In genomic region chr14:59333235-59333634, GRCh38 we compare ENCODE assay signal across 11 cellular contexts.
A peak's percentile ranks its signal among the peaks of the same experiment; 100 is the strongest.
DNase-seq lines count a peak whose midpoint lies in the region; ATAC-seq, FAIRE-seq and TF ChIP-seq lines count a peak whose summit lies in the region.
"Had no signal": no experiment of that assay in that cellular context is flagged by ENCODE, and none has a peak within 500 bp of the region (broad histone marks: within the 10 kb centered on the region; RNA-seq: fewer than 3 reads in every experiment).

No MANE protein-coding gene starts in this region.

- TF ChIP-seq POLR2A in A549 (IDR thresholded peaks at IDR 0.05; ENCODE audit: low read length) (no peak), prostate gland (IDR thresholded peaks at IDR 0.05) (no peak)

- FAIRE-seq in A549 (lab: Jason Lieb, UNC): no peak

- H3K4me1 Mint-ChIP-seq in T-cell: no peaks in the 10 kb centered on the region

- H3K27ac ChIP-seq in A549 (no peak overlapping the region), mammary epithelial cell (ENCODE audit: insufficient read depth, low read depth, low read length) (peak overlapping the region; percentile 57), prostate gland (peak overlapping the region; percentile 52 to 65)

- H3K36me3 ChIP-seq in mammary epithelial cell (ENCODE audit: insufficient read depth, low read length) (peaks cover 3% of the 10 kb centered on the region), prostate gland (no peaks in the 10 kb centered on the region)

- intact Hi-C loops in mammary epithelial cell (cut with micrococcal nuclease) (no loop called here), left cardiac atrium (cut with DNase I) (loop anchor here in 1 of 2 donors (10.0 kb wide), 1 partner anchor 92 kb away; no protein-coding TSS in a partner anchor), prostate gland (cut with DNase I) (loop anchor here (5.0 kb wide), 2 partner anchors 94 to 146 kb away; partner anchors contain the start of gene DAAM1)

- no peaks in the 10 kb centered on the region for H3K27me3 Mint-ChIP-seq in T-cell

- no peaks in the 10 kb centered on the region for H3K27me3 ChIP-seq in mammary epithelial cell (ENCODE audit: insufficient read depth, low read length)
- H3K27me3 ChIP-seq in prostate gland (replicated peaks; ENCODE audit: insufficient read depth): no peaks in the 10 kb centered on the region
- H3K27me3 ChIP-seq: tibial nerve had no signal

- no peak overlapping the region for H2AFZ ChIP-seq in mammary epithelial cell (ENCODE audit: low read depth, low read length)

- H3K27ac Mint-ChIP-seq in T-cell: no peak overlapping the region

- no peak overlapping the region for H3K9ac ChIP-seq in mammary epithelial cell (ENCODE audit: insufficient read depth, low read length)

- peak overlapping the region; percentile 35; the same call in 2 of the 3 replicates for H3K4me2 ChIP-seq in A549
- no peak overlapping the region for H3K4me2 ChIP-seq in mammary epithelial cell (ENCODE audit: insufficient read depth, low read depth, low read length)

- no peaks in the 10 kb centered on the region for H3K79me2 ChIP-seq in mammary epithelial cell (ENCODE audit: insufficient read depth, low read length)

- H3K4me3 Mint-ChIP-seq in T-cell: no peak overlapping the region

- H3K9me3 Mint-ChIP-seq in T-cell: no peaks in the 10 kb centered on the region

- 96% methylated on average over 2 of the region's 2 CpGs for WGBS in A549 (ENCODE audit: missing lambda C conversion rate)
- 6% methylated on average over 2 of the region's 2 CpGs for WGBS in mammary epithelial cell (ENCODE audit: low coverage, missing lambda C conversion rate)
- WGBS in prostate gland: 34% methylated on average over 2 of the region's 2 CpGs

- no peak overlapping the region for H3K4me3 ChIP-seq in A549
- H3K4me3 ChIP-seq in mammary epithelial cell (replicated peaks in 1 of 3; ENCODE audit: insufficient read depth in 1 of 3, low read depth in 2 of 3, low read length in 3 of 3): no peak overlapping the region
- H3K4me3 ChIP-seq in prostate gland: no peak overlapping the region
- H3K4me3 ChIP-seq: tibial nerve had no signal

- POLR2A ChIA-PET in A549 (lab: Yijun Ruan, JAX) (no interaction called here), T-cell (lab: Charles Lee) (no interaction called here)

- BruUV-seq in mammary epithelial cell (replicated peaks; lab: Mats Ljungman, UMichigan): no TSS peak

- TF ChIP-seq EP300 in A549 (IDR thresholded peaks at IDR 0.05): no peak

- TF ChIP-seq RAD21 in A549 (conservative IDR thresholded peaks at IDR 0.05 in 1 of 2, IDR thresholded peaks at IDR 0.05 in 1 of 2): no peak

- in situ Hi-C loops in mammary epithelial cell (cut with MboI; ENCODE audit: low sequenced_read_pairs in 2 of 2): no loop called here

- H3K9me3 ChIP-seq in A549 (no peaks in the 10 kb centered on the region), mammary epithelial cell (replicated peaks; ENCODE audit: insufficient read depth, low read length) (no peaks in the 10 kb centered on the region), prostate gland (no peaks in the 10 kb centered on the region)
- H3K9me3 ChIP-seq: tibial nerve had no signal

- CTCF ChIA-PET in A549 (lab: Yijun Ruan, JAX) (no interaction called here), mammary epithelial cell (lab: Charles Lee; ENCODE audit: low non-redundant PET) (no interaction called here), T-cell (lab: Charles Lee) (no interaction called here)

- no peak for ATAC-seq in A549
- ATAC-seq in left cardiac atrium: peak; percentile 11 to 29
- ATAC-seq in T-cell (replicated peaks in 1 of 4): no peak
- no peak for ATAC-seq in HG03097 (IDR thresholded peaks at IDR 0.05; ENCODE audit: low FRiP score, unreplicated experiment)

- no peak for DNase-seq in A549 (ENCODE audit: low read depth in 1 of 2, low spot score in 1 of 2)
- DNase-seq in mammary epithelial cell: no peak
- no peak for DNase-seq in left cardiac atrium
- DNase-seq in prostate gland (ENCODE audit: low spot score): no peak
- DNase-seq in dedifferentiated amniotic fluid mesenchymal stem cell (ENCODE audit: extremely low spot score): no peak
- DNase-seq in T-cell: no peak
- DNase-seq in NCI-H524 (lab: John Stamatoyannopoulos, UW): no peak
- DNase-seq: activated CD4-positive, CD25-positive, alpha-beta regulatory T cell treated with anti-CD3 and anti-CD28 coated beads, Interleukin-2, amount 50 U/mL, for 72 hours; activated T-cell treated with anti-CD3 and anti-CD28 coated beads, Interleukin-2, amount 50 U/mL, for 1 hour had no signal

- H3K4me1 ChIP-seq in A549 (peaks cover 20% of the 10 kb centered on the region), mammary epithelial cell (ENCODE audit: insufficient read depth, low read length) (peaks cover 24% of the 10 kb centered on the region), prostate gland (replicated peaks) (no peaks in the 10 kb centered on the region)

- no peaks in the 10 kb centered on the region for H4K20me1 ChIP-seq in mammary epithelial cell (ENCODE audit: insufficient read depth, low read length)

- dilution Hi-C loops in mammary epithelial cell (cut with HindIII; ENCODE audit: low sequenced_read_pairs): no loop called here

- TF ChIP-seq CTCF in A549 (IDR thresholded peaks at IDR 0.05): no peak
- no peak for TF ChIP-seq CTCF in mammary epithelial cell (conservative IDR thresholded peaks at IDR 0.05 in 1 of 2, IDR thresholded peaks at IDR 0.05 in 1 of 2; ENCODE audit: extremely low read depth in 1 of 2, insufficient read depth in 1 of 2, low read depth in 1 of 2, low read length in 2 of 2)
- TF ChIP-seq CTCF in prostate gland (IDR thresholded peaks at IDR 0.05): no peak

- peaks cover 61% of the 10 kb centered on the region for H3K36me3 Mint-ChIP-seq in T-cell

TF ChIP-seq in A549, 52 proteins besides CTCF, POLR2A, EP300 and RAD21:
- TF ChIP-seq CBX2 (IDR thresholded peaks at IDR 0.05; ENCODE audit: borderline replicate concordance, low read depth) (no peak), PBX3 (IDR thresholded peaks at IDR 0.05) (no peak), TP53 (CRISPR knock-in tag; IDR thresholded peaks at IDR 0.05) (no peak), CBX8 (IDR thresholded peaks at IDR 0.05) (no peak), ZC3H11A (IDR thresholded peaks at IDR 0.05) (no peak), HMGXB4 (CRISPR knock-in tag; IDR thresholded peaks at IDR 0.05; ENCODE audit: borderline replicate concordance) (no peak), NPAS2 (CRISPR knock-in tag; IDR thresholded peaks at IDR 0.05; ENCODE audit: borderline replicate concordance) (no peak), CEBPB (IDR thresholded peaks at IDR 0.05) (no peak), BHLHE40 (IDR thresholded peaks at IDR 0.05; ENCODE audit: low read depth, low read length) (no peak), HEYL (CRISPR knock-in tag; IDR thresholded peaks at IDR 0.05) (no peak), PHF8 (IDR thresholded peaks at IDR 0.05; ENCODE audit: borderline replicate concordance, low read depth) (no peak), MYC (IDR thresholded peaks at IDR 0.05; ENCODE audit: borderline replicate concordance, low read length) (no peak), ZSCAN20 (CRISPR knock-in tag; IDR thresholded peaks at IDR 0.05) (no peak), RCOR1 (IDR thresholded peaks at IDR 0.05; ENCODE audit: low read depth, low read length) (no peak), GATA3 (IDR thresholded peaks at IDR 0.05; ENCODE audit: borderline replicate concordance) (no peak)
TF ChIP-seq in A549: peak in this region for 0.

Comparison
In these comparisons a context has a peak if more than half of its experiments do, and no peak if none do; other contexts are left out.
1. ATAC-seq: peak in left cardiac atrium (2 of 2); none in A549 (0 of 2), T-cell (0 of 4) and HG03097 (single experiment).
2. H3K27ac ChIP-seq: peak in mammary epithelial cell (single experiment) and prostate gland (2 of 2); none in A549 (0 of 2).